Comparison of ENCODE assay signal across 27 cellular contexts in genomic region chr12:29234965-29235364, GRCh38.
DNase-seq lines count a peak whose midpoint lies in the region; ATAC-seq and TF ChIP-seq lines count a peak whose summit lies in the region.
"Had no signal": no experiment of that assay in that cellular context is flagged by ENCODE, and none has a peak within 500 bp of the region (broad histone marks: within the 10 kb centered on the region; RNA-seq: fewer than 3 reads in every experiment).

No MANE protein-coding gene starts in this region.

- 71% methylated on average over 2 of the region's 2 CpGs for WGBS in prostate gland

- CTCF ChIA-PET in CD4-positive, alpha-beta T cell (lab: Charles Lee) = no interaction called here

- no peaks in the 10 kb centered on the region for H3K27me3 ChIP-seq in CD4-positive, alpha-beta T cell (ENCODE audit: control insufficient read depth, insufficient read depth, low read length)
- no peaks in the 10 kb centered on the region for H3K27me3 ChIP-seq in prostate gland (replicated peaks; ENCODE audit: insufficient read depth)
- H3K27me3 ChIP-seq: BLaER1, left lung, testis, uterus had no signal

- no peaks in the 10 kb centered on the region for H3K4me1 ChIP-seq in prostate gland (replicated peaks)
- H3K4me1 ChIP-seq: BLaER1, left lung, testis, uterus had no signal

- H3K4me1 Mint-ChIP-seq in CD4-positive, alpha-beta T cell (ENCODE audit: low read depth) = no peaks in the 10 kb centered on the region
- H3K4me1 Mint-ChIP-seq: activated B cell treated with CpG ODN at 0.5 μM for 24 hours; activated CD4-positive, alpha-beta memory T cell treated with anti-CD3 and anti-CD28 coated beads, Interleukin-2, amount 10 ng/mL, durations not matched to agents 7 days and 5 days; activated naive CD8-positive, alpha-beta T cell treated with anti-CD3 and anti-CD28 coated beads, Interleukin-2, amount 50 U/mL, for 24 hours; nephron progenitor cell; stimulated activated naive B cell treated with anti-CD40 and anti-IgM and Interleukin-4, amounts not matched to agents 10 μg/mL and 1 μg/mL and 100 μg/mL, for 72 hours had no signal

- ATAC-seq in SK-N-SH treated with all-trans-retinoic acid at 6 μM for 48 hours (peak; percentile 66), omental fat pad (ENCODE audit: low FRiP score) (no peak)
- ATAC-seq in CD4-positive, alpha-beta T cell (ENCODE audit: poor library complexity) = no peak
- ATAC-seq: activated naive CD8-positive, alpha-beta T cell treated with anti-CD3 and anti-CD28 coated beads, Interleukin-2, amount 50 U/mL, for 24 hours; K562; left lung; stimulated activated naive B cell treated with anti-CD40 and anti-IgM and Interleukin-4, amounts not matched to agents 10 μg/mL and 1 μg/mL and 100 μg/mL, for 72 hours had no signal

- POLR2A ChIA-PET in CD4-positive, alpha-beta T cell (lab: Charles Lee) = no interaction called here

- no peaks in the 10 kb centered on the region for H3K9me3 Mint-ChIP-seq in CD4-positive, alpha-beta T cell
- H3K9me3 Mint-ChIP-seq: activated B cell treated with CpG ODN at 0.5 μM for 24 hours; activated CD4-positive, alpha-beta memory T cell treated with anti-CD3 and anti-CD28 coated beads, Interleukin-2, amount 10 ng/mL, durations not matched to agents 7 days and 5 days; activated naive CD8-positive, alpha-beta T cell treated with anti-CD3 and anti-CD28 coated beads, Interleukin-2, amount 50 U/mL, for 24 hours; nephron progenitor cell; stimulated activated naive B cell treated with anti-CD40 and anti-IgM and Interleukin-4, amounts not matched to agents 10 μg/mL and 1 μg/mL and 100 μg/mL, for 72 hours had no signal

- no peak overlapping the region for H3K4me3 ChIP-seq in fibroblast of mammary gland (ENCODE audit: control insufficient read depth, low read depth, low read length)
- H3K4me3 ChIP-seq in prostate gland = no peak overlapping the region
- H3K4me3 ChIP-seq: BLaER1, coronary artery, K562, left lung, testis, uterus had no signal

- no peaks in the 10 kb centered on the region for H3K36me3 ChIP-seq in prostate gland
- H3K36me3 ChIP-seq: left lung, uterus had no signal

- DNase-seq in DMS53 (lab: John Stamatoyannopoulos, UW) (peak; percentile 90), M059J (ENCODE audit: low read depth) (peak; percentile 40), fibroblast of mammary gland (ENCODE audit: low read depth) (peak; percentile 68), omental fat pad (ENCODE audit: low spot score) (no peak), midbrain (lab: John Stamatoyannopoulos, UW) (no peak), prostate gland (ENCODE audit: low spot score) (no peak)
- DNase-seq in CD4-positive, alpha-beta T cell = no peak
- DNase-seq: activated B cell treated with CpG ODN at 0.5 μM for 24 hours; activated CD4-positive, alpha-beta memory T cell treated with anti-CD3 and anti-CD28 coated beads, Interleukin-2, amount 10 ng/mL, durations not matched to agents 7 days and 5 days; activated gamma-delta T cell; activated naive CD8-positive, alpha-beta T cell treated with anti-CD3 and anti-CD28 coated beads, Interleukin-2, amount 50 U/mL, for 24 hours; Calu3; left lung; NCI-H1694; NCI-H510A; nephron progenitor cell; RPMI8226; small intestine; stimulated activated naive B cell treated with anti-CD40 and anti-IgM and Interleukin-4, amounts not matched to agents 10 μg/mL and 1 μg/mL and 100 μg/mL, for 72 hours; T-helper 9 cell; testis; uterus had no signal

- TF ChIP-seq POLR2A in prostate gland (IDR thresholded peaks at IDR 0.05) = no peak

- H3K4me3 Mint-ChIP-seq in CD4-positive, alpha-beta T cell = no peak overlapping the region
- H3K4me3 Mint-ChIP-seq: activated B cell treated with CpG ODN at 0.5 μM for 24 hours; activated CD4-positive, alpha-beta memory T cell treated with anti-CD3 and anti-CD28 coated beads, Interleukin-2, amount 10 ng/mL, durations not matched to agents 7 days and 5 days; activated naive CD8-positive, alpha-beta T cell treated with anti-CD3 and anti-CD28 coated beads, Interleukin-2, amount 50 U/mL, for 24 hours; nephron progenitor cell; stimulated activated naive B cell treated with anti-CD40 and anti-IgM and Interleukin-4, amounts not matched to agents 10 μg/mL and 1 μg/mL and 100 μg/mL, for 72 hours had no signal

- no peaks in the 10 kb centered on the region for H3K36me3 Mint-ChIP-seq in CD4-positive, alpha-beta T cell (ENCODE audit: low read depth)
- H3K36me3 Mint-ChIP-seq: stimulated activated naive B cell treated with anti-CD40 and anti-IgM and Interleukin-4, amounts not matched to agents 10 μg/mL and 1 μg/mL and 100 μg/mL, for 72 hours had no signal

- no peak overlapping the region for H3K27ac Mint-ChIP-seq in CD4-positive, alpha-beta T cell
- H3K27ac Mint-ChIP-seq: activated B cell treated with CpG ODN at 0.5 μM for 24 hours; activated CD4-positive, alpha-beta memory T cell treated with anti-CD3 and anti-CD28 coated beads, Interleukin-2, amount 10 ng/mL, durations not matched to agents 7 days and 5 days; activated naive CD8-positive, alpha-beta T cell treated with anti-CD3 and anti-CD28 coated beads, Interleukin-2, amount 50 U/mL, for 24 hours; nephron progenitor cell; progenitor cell of endocrine pancreas; stimulated activated naive B cell treated with anti-CD40 and anti-IgM and Interleukin-4, amounts not matched to agents 10 μg/mL and 1 μg/mL and 100 μg/mL, for 72 hours had no signal

- H3K27me3 Mint-ChIP-seq in CD4-positive, alpha-beta T cell = no peaks in the 10 kb centered on the region
- H3K27me3 Mint-ChIP-seq: activated B cell treated with CpG ODN at 0.5 μM for 24 hours; activated CD4-positive, alpha-beta memory T cell treated with anti-CD3 and anti-CD28 coated beads, Interleukin-2, amount 10 ng/mL, durations not matched to agents 7 days and 5 days; activated naive CD8-positive, alpha-beta T cell treated with anti-CD3 and anti-CD28 coated beads, Interleukin-2, amount 50 U/mL, for 24 hours; progenitor cell of endocrine pancreas; stimulated activated naive B cell treated with anti-CD40 and anti-IgM and Interleukin-4, amounts not matched to agents 10 μg/mL and 1 μg/mL and 100 μg/mL, for 72 hours had no signal

- H3K9me3 ChIP-seq in CD4-positive, alpha-beta T cell (ENCODE audit: control insufficient read depth, low read length) = no peaks in the 10 kb centered on the region
- H3K9me3 ChIP-seq in prostate gland = no peaks in the 10 kb centered on the region
- H3K9me3 ChIP-seq: BLaER1, left lung, testis, uterus had no signal

- intact Hi-C loops in CD4-positive, alpha-beta T cell (cut with DNase I, micrococcal nuclease) = no loop called here
- intact Hi-C loops in prostate gland (cut with DNase I) = no loop called here

- no peak overlapping the region for H3K27ac ChIP-seq in CD4-positive, alpha-beta T cell (ENCODE audit: low read depth, low read length)
- H3K27ac ChIP-seq in prostate gland = no peak overlapping the region
- H3K27ac ChIP-seq: BLaER1, coronary artery, left lung, testis, uterus had no signal

- no peak for TF ChIP-seq CTCF in fibroblast of mammary gland (conservative IDR thresholded peaks at IDR 0.05; ENCODE audit: control insufficient read depth, insufficient read depth, low read depth, low read length)
- no peak for TF ChIP-seq CTCF in omental fat pad (IDR thresholded peaks at IDR 0.05)
- no peak for TF ChIP-seq CTCF in CD4-positive, alpha-beta T cell (IDR thresholded peaks at IDR 0.05)
- TF ChIP-seq CTCF in prostate gland (IDR thresholded peaks at IDR 0.05) = no peak

TF ChIP-seq in SK-N-SH treated with all-trans-retinoic acid at 6 μM for 48 hours, 23 proteins besides CTCF, POLR2A, EP300 and RAD21:
- no peak for TF ChIP-seq POU6F1 (CRISPR knock-in tag; IDR thresholded peaks at IDR 0.05; ENCODE audit: borderline replicate concordance, low read depth)
- TF ChIP-seq ZFP3 (CRISPR knock-in tag; IDR thresholded peaks at IDR 0.05) = no peak
- TF ChIP-seq PATZ1 (CRISPR knock-in tag; IDR thresholded peaks at IDR 0.05; ENCODE audit: borderline replicate concordance) = no peak
- TF ChIP-seq ISL1 (CRISPR knock-in tag; IDR thresholded peaks at IDR 0.05) = peak; percentile 69
- no peak for TF ChIP-seq ESRRG (CRISPR knock-in tag; IDR thresholded peaks at IDR 0.05)

Comparison
In these comparisons a context has a peak if more than half of its experiments do, and no peak if none do; other contexts are left out.
1. DNase-seq: peak in DMS53 (single experiment), M059J (single experiment) and fibroblast of mammary gland (single experiment); none in omental fat pad (single experiment), midbrain (single experiment), CD4-positive, alpha-beta T cell (0 of 10) and prostate gland (single experiment).